Comparison of ENCODE assay signal across 8 cellular contexts in genomic region chr1:42380617-42381423, GRCh38. TPM values are rescaled to one million over a fixed set of nuclear protein-coding genes. Genes with fewer than 3 reads are reported as not detected.
DNase-seq lines count a peak whose midpoint lies in the region; ATAC-seq and TF ChIP-seq lines count a peak whose summit lies in the region.

A gene with protein sequence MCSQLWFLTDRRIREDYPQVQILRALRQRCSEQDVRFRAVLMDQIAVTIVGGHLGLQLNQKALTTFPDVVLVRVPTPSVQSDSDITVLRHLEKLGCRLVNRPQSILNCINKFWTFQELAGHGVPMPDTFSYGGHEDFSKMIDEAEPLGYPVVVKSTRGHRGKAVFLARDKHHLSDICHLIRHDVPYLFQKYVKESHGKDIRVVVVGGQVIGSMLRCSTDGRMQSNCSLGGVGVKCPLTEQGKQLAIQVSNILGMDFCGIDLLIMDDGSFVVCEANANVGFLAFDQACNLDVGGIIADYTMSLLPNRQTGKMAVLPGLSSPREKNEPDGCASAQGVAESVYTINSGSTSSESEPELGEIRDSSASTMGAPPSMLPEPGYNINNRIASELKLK (plus strand): TSS chr1:42380792. CDS start chr1:42380935, 143 bp downstream.

- WGBS in esophagus, 2 donors = 2% methylated on average over 81 to 100 of the region's 100 CpGs

- H3K9me3 ChIP-seq in esophagus (ENCODE audit: control insufficient read depth in 2 of 2, insufficient read depth in 1 of 2, low read depth in 1 of 2, low read length in 1 of 2) (no peaks in the 10 kb centered on the region), subcutaneous abdominal adipose tissue (ENCODE audit: control insufficient read depth in 5 of 5, low read length in 5 of 5) (no peaks in the 10 kb centered on the region)

- no peak for DNase-seq in AG04449 (ENCODE audit: low read depth, low spot score)
- peak; percentile 48 for DNase-seq in NCI-H345 treated with DMSO at 0.1 percent for 48 hours (lab: John Stamatoyannopoulos, UW; ENCODE audit: unreplicated experiment)
- DNase-seq in activated T-cell treated with anti-CD3 and anti-CD28 coated beads for 24 hours (ENCODE audit: low read depth) = peak; percentile 30
- DNase-seq in naive B cell = peak; percentile 25

- CTCF ChIA-PET in AG04449 (lab: Yijun Ruan, JAX) = no interaction called here

- H3K36me3 ChIP-seq in esophagus (ENCODE audit: control insufficient read depth in 2 of 2, insufficient read depth in 2 of 2, low read length in 1 of 2) = no peaks in the 10 kb centered on the region
- H3K36me3 ChIP-seq in subcutaneous abdominal adipose tissue (ENCODE audit: control insufficient read depth in 5 of 5, insufficient read depth in 5 of 5, low read length in 5 of 5) = no peaks in the 10 kb centered on the region

- H3K4me3 ChIP-seq in AG04449 (ENCODE audit: low read depth, low read length) (peak within 1 kb of the TSS; percentile 49), esophagus (ENCODE audit: low read depth in 1 of 2, low read length in 2 of 2) (peak within 1 kb of the TSS; percentile 52 to 59), subcutaneous abdominal adipose tissue (ENCODE audit: low read depth in 1 of 5, low read length in 5 of 5) (peak within 1 kb of the TSS; percentile 48 to 74 (median 65))

- H3K27ac ChIP-seq in esophagus (ENCODE audit: low read depth in 2 of 2, low read length in 1 of 2) = no peak within 1 kb of the TSS
- H3K27ac ChIP-seq in subcutaneous abdominal adipose tissue (ENCODE audit: low read depth, low read length) = no peak within 1 kb of the TSS

- H3K27ac Mint-ChIP-seq in naive B cell = peak within 1 kb of the TSS in 1 of 6 donors; percentile 88

- POLR2A ChIA-PET in AG04449 (lab: Yijun Ruan, JAX) = no interaction called here

- H3K27me3 ChIP-seq in esophagus (ENCODE audit: control insufficient read depth in 1 of 2, insufficient read depth in 2 of 2, low read length in 2 of 2) (peaks cover 4 to 5% of the 10 kb centered on the region in 2 donors), subcutaneous abdominal adipose tissue (ENCODE audit: control insufficient read depth in 5 of 5, insufficient read depth in 4 of 5, low read length in 5 of 5) (peaks cover 5 to 15% (median 8%) of the 10 kb centered on the region in 5 donors)

- ATAC-seq in GM18511 (IDR thresholded peaks at IDR 0.05; ENCODE audit: unreplicated experiment) = peak; percentile 92
- ATAC-seq in HG03025 (IDR thresholded peaks at IDR 0.05; ENCODE audit: low FRiP score, unreplicated experiment) = peak; percentile 73
- peak; percentile 65 to 68 for ATAC-seq in naive B cell (ENCODE audit: low read depth in 2 of 2)

- peaks cover 0 to 11% (median 6%) of the 10 kb centered on the region in 3 donors for H3K4me1 Mint-ChIP-seq in naive B cell

- peaks cover 46 to 55% (median 55%) of the 10 kb centered on the region in 3 donors for H3K27me3 Mint-ChIP-seq in naive B cell

- peak within 1 kb of the TSS in 2 of 5 donors; percentile 27 to 66 for H3K9ac ChIP-seq in subcutaneous abdominal adipose tissue (ENCODE audit: low read length in 5 of 5)

- H3K9me3 Mint-ChIP-seq in naive B cell = no peaks in the 10 kb centered on the region

- peak within 1 kb of the TSS; percentile 68 to 89 (median 85) for H3K4me3 Mint-ChIP-seq in naive B cell

- no peak for TF ChIP-seq CTCF in AG04449 (IDR thresholded peaks at IDR 0.05; ENCODE audit: insufficient read depth, low read length, missing control alignments)

- peaks cover 0 to 7% of the 10 kb centered on the region in 2 donors for H3K4me1 ChIP-seq in esophagus (ENCODE audit: control insufficient read depth in 2 of 2, insufficient read depth in 2 of 2, low read length in 1 of 2)
- H3K4me1 ChIP-seq in subcutaneous abdominal adipose tissue (ENCODE audit: control insufficient read depth in 5 of 5, insufficient read depth in 5 of 5, low read length in 5 of 5) = peaks cover 0 to 13% (median 11%) of the 10 kb centered on the region in 5 donors

- no peaks in the 10 kb centered on the region for H3K36me3 Mint-ChIP-seq in naive B cell

RNA-seq across cellular contexts. Expression of the gene that starts here (rescaled TPM):
- polyA plus RNA-seq in esophagus (under 1 TPM; 0.06 to 0.12 TPM), naive B cell (ENCODE audit: low read depth in 6 of 6) (under 1 TPM in 2 of 6 donors, not detected in 4; 0.15 to 0.19 TPM)

Comparison
In these comparisons a context has a peak if more than half of its experiments do, and no peak if none do; other contexts are left out.
1. Peak in DNase-seq and ATAC-seq in naive B cell; RNA of the gene not detected or under 1 TPM.